In genomic region chr17:81395600-81396277, GRCh38 we compare ENCODE assay signal across 8 cellular contexts. TPM values are rescaled to one million over a fixed set of nuclear protein-coding genes. Genes with fewer than 3 reads are reported as not detected.
DNase-seq lines count a peak whose midpoint lies in the region; ATAC-seq and TF ChIP-seq lines count a peak whose summit lies in the region.

No MANE protein-coding gene starts in this region.

- peaks cover 53% of the 10 kb centered on the region for H3K79me2 ChIP-seq in mammary epithelial cell (ENCODE audit: insufficient read depth, low read length)

- CTCF ChIA-PET in A673 (lab: Charles Lee) (interaction anchor here (0.7 to 1.4 kb wide), 2 partner anchors 89 to 897 kb away, joined by 5 to 7 read pairs; no protein-coding TSS in a partner anchor), mammary epithelial cell (lab: Charles Lee; ENCODE audit: low non-redundant PET) (interaction anchor here (0.6 to 0.9 kb wide), 3 partner anchors 50 to 89 kb away, joined by 3 to 6 read pairs (median 4); no protein-coding TSS in a partner anchor)

- dilution Hi-C loops in mammary epithelial cell (cut with HindIII; ENCODE audit: low sequenced_read_pairs) = no loop called here

- TSS peak; percentile 97 for BruUV-seq in A673 (replicated peaks; lab: Mats Ljungman, UMichigan)
- BruUV-seq in mammary epithelial cell (replicated peaks; lab: Mats Ljungman, UMichigan) = TSS peak; percentile 96

- H4K20me1 ChIP-seq in mammary epithelial cell (ENCODE audit: insufficient read depth, low read length) = no peaks in the 10 kb centered on the region

- H3K27ac ChIP-seq in A673 (ENCODE audit: low read depth, low read length, poor library complexity, severe bottlenecking) (peak overlapping the region; percentile 100), HUES6 (ENCODE audit: low read depth, low read length) (peak overlapping the region; percentile 98; the same call in 1 of the 2 replicates), mammary epithelial cell (ENCODE audit: insufficient read depth, low read depth, low read length) (peak overlapping the region; percentile 72)

- 2% methylated on average over 18 of the region's 43 CpGs for WGBS in mammary epithelial cell (ENCODE audit: low coverage, missing lambda C conversion rate)

- H2AFZ ChIP-seq in mammary epithelial cell (ENCODE audit: low read depth, low read length) = peak overlapping the region; percentile 88

- POLR2A ChIA-PET in A673 (lab: Charles Lee; ENCODE audit: low non-redundant PET) = interaction anchor here (0.7 to 1.1 kb wide), 3 partner anchors 13 to 107 kb away, joined by 3 to 7 read pairs (median 6); no protein-coding TSS in a partner anchor

- no peaks in the 10 kb centered on the region for H3K9me3 ChIP-seq in A673 (ENCODE audit: low read depth, low read length, poor library complexity, severe bottlenecking)
- no peaks in the 10 kb centered on the region for H3K9me3 ChIP-seq in HUES6 (ENCODE audit: control insufficient read depth, insufficient read depth, low read depth, low read length)
- H3K9me3 ChIP-seq in mammary epithelial cell (replicated peaks; ENCODE audit: insufficient read depth, low read length) = no peaks in the 10 kb centered on the region
- no peaks in the 10 kb centered on the region for H3K9me3 ChIP-seq in mucosa of descending colon

- no peak for ATAC-seq in mucosa of descending colon
- no peak for ATAC-seq in GM21619 (IDR thresholded peaks at IDR 0.05; ENCODE audit: unreplicated experiment)
- ATAC-seq in HG03135 (IDR thresholded peaks at IDR 0.05; ENCODE audit: unreplicated experiment) = no peak
- no peak for ATAC-seq in GM21367 (IDR thresholded peaks at IDR 0.05; ENCODE audit: unreplicated experiment)

- TF ChIP-seq CTCF in A673 (conservative IDR thresholded peaks at IDR 0.05; ENCODE audit: low read depth, low read length) (no peak), mammary epithelial cell (conservative IDR thresholded peaks at IDR 0.05 in 1 of 2, IDR thresholded peaks at IDR 0.05 in 1 of 2; ENCODE audit: extremely low read depth in 1 of 2, insufficient read depth in 1 of 2, low read depth in 1 of 2, low read length in 2 of 2) (no peak), mucosa of descending colon (IDR thresholded peaks at IDR 0.05) (no peak)

- in situ Hi-C loops in mammary epithelial cell (cut with MboI; ENCODE audit: low sequenced_read_pairs in 2 of 2) = loop anchor here in 1 of 2 donors (5.0 to 10.0 kb wide), 2 partner anchors 89 to 117 kb away; partner anchors contain the start of gene ACTG1

- peak overlapping the region; percentile 100 for H3K4me2 ChIP-seq in mammary epithelial cell (ENCODE audit: insufficient read depth, low read depth, low read length)

- peak; percentile 52 for DNase-seq in A673 (ENCODE audit: low spot score)
- DNase-seq in mammary epithelial cell = no peak
- no peak for DNase-seq in mucosa of descending colon
- DNase-seq in NCI-H1930 (lab: John Stamatoyannopoulos, UW) = no peak

- intact Hi-C loops in A673 (cut with micrococcal nuclease; ENCODE audit: unreplicated experiment) = loop anchor here (2.0 to 10.0 kb wide), 3 partner anchors 85 to 141 kb away; partner anchors contain the start of gene SLC38A10
- intact Hi-C loops in mammary epithelial cell (cut with micrococcal nuclease) = loop anchor here (1.0 to 2.0 kb wide), 3 partner anchors 27 to 66 kb away; no protein-coding TSS in a partner anchor
- intact Hi-C loops in mucosa of descending colon (cut with DNase I, micrococcal nuclease) = loop anchor here in 1 of 2 donors (10.0 kb wide), 1 partner anchor 119 kb away; the partner anchor contains the start of gene ACTG1

- peak overlapping the region; percentile 98 for H3K9ac ChIP-seq in HUES6 (ENCODE audit: low read length)
- H3K9ac ChIP-seq in mammary epithelial cell (ENCODE audit: insufficient read depth, low read length) = peak overlapping the region; percentile 75

- peak overlapping the region; percentile 96 for H3K4me3 ChIP-seq in A673 (ENCODE audit: low read depth, low read length, poor library complexity, severe bottlenecking)
- peak overlapping the region; percentile 58 for H3K4me3 ChIP-seq in HUES6 (ENCODE audit: low read depth, low read length)
- peak overlapping the region; percentile 65 to 81 (median 76) for H3K4me3 ChIP-seq in mammary epithelial cell (replicated peaks in 1 of 3; ENCODE audit: insufficient read depth in 1 of 3, low read depth in 2 of 3, low read length in 3 of 3)
- H3K4me3 ChIP-seq in mucosa of descending colon = peak overlapping the region; percentile 54

- H3K36me3 ChIP-seq in A673 (ENCODE audit: insufficient read depth, low read length, poor library complexity, severe bottlenecking) = peaks cover 9% of the 10 kb centered on the region
- peaks cover 3% of the 10 kb centered on the region; the same call in 1 of the 2 replicates for H3K36me3 ChIP-seq in HUES6 (ENCODE audit: control insufficient read depth, insufficient read depth, low read length)
- no peaks in the 10 kb centered on the region for H3K36me3 ChIP-seq in mammary epithelial cell (ENCODE audit: insufficient read depth, low read length)
- H3K36me3 ChIP-seq in mucosa of descending colon (ENCODE audit: low read depth) = no peaks in the 10 kb centered on the region

- H3K4me1 ChIP-seq in A673 (ENCODE audit: insufficient read depth, low read length, poor library complexity, severe bottlenecking) (peaks cover 28% of the 10 kb centered on the region), HUES6 (ENCODE audit: control insufficient read depth, insufficient read depth, low read length) (peaks cover 28% of the 10 kb centered on the region), mammary epithelial cell (ENCODE audit: insufficient read depth, low read length) (peaks cover 46% of the 10 kb centered on the region), mucosa of descending colon (ENCODE audit: low read depth) (peaks cover 44% of the 10 kb centered on the region)

- H3K27me3 ChIP-seq in A673 (replicated peaks; ENCODE audit: insufficient read depth, low read depth, low read length, poor library complexity) (no peaks in the 10 kb centered on the region), HUES6 (ENCODE audit: control insufficient read depth, insufficient read depth, low read length) (peaks cover 53% of the 10 kb centered on the region), mammary epithelial cell (ENCODE audit: insufficient read depth, low read length) (no peaks in the 10 kb centered on the region)

RNA-seq across cellular contexts. Expression of gene BAHCC1, which starts 0.5 kb away (rescaled TPM):
- total RNA-seq in A673 (2021) = 74.2 and 80.6 TPM in 2 replicates
- 1 to 10 TPM; 2.2 to 9.1 TPM for total RNA-seq in mammary epithelial cell
- 1.6 TPM for polyA plus RNA-seq in mammary epithelial cell
- 0.67 TPM for polyA minus RNA-seq in mammary epithelial cell
- total RNA-seq in mucosa of descending colon = 10 to 100 TPM; 14.0 to 27.4 (median 16.5) TPM
